ENCODE assay signal across 3 cellular contexts in genomic region chr4:126719803-126720202, GRCh38.
TF ChIP-seq lines count a peak whose summit lies in the region.

No MANE protein-coding gene starts in this region.

TF ChIP-seq in HepG2, 621 proteins besides CTCF, POLR2A, EP300 and RAD21:
- TF ChIP-seq ZSCAN22 (CRISPR knock-in tag; IDR thresholded peaks at IDR 0.05) (no peak), MAFK (conservative IDR thresholded peaks at IDR 0.05 in 1 of 2, IDR thresholded peaks at IDR 0.05 in 1 of 2; ENCODE audit: low read length in 2 of 2) (peak; percentile 5 to 70; a peak in 2 of 4 replicates), MAFF (IDR thresholded peaks at IDR 0.05; ENCODE audit: low read depth, low read length) (peak; percentile 42; the same call in 1 of the 2 replicates), ZBTB3 (CRISPR knock-in tag; IDR thresholded peaks at IDR 0.05; ENCODE audit: borderline replicate concordance, low read depth) (no peak), NFIB (CRISPR knock-in tag; IDR thresholded peaks at IDR 0.05; ENCODE audit: borderline replicate concordance) (no peak), ATRX (CRISPR knock-in tag; IDR thresholded peaks at IDR 0.05; ENCODE audit: borderline replicate concordance) (no peak), NRL (CRISPR knock-in tag; IDR thresholded peaks at IDR 0.05; ENCODE audit: borderline replicate concordance) (no peak)

TF ChIP-seq in K562, 482 proteins besides CTCF, POLR2A, EP300 and RAD21:
- TF ChIP-seq RNF2 (IDR thresholded peaks at IDR 0.05) (no peak), ZNF134 (CRISPR knock-in tag; conservative IDR thresholded peaks at IDR 0.05) (no peak), ZNF561 (CRISPR knock-in tag; conservative IDR thresholded peaks at IDR 0.05) (no peak), ZNF280A (IDR thresholded peaks at IDR 0.05; ENCODE audit: low read depth, partially characterized antibody) (no peak), MAFG (tag; conservative IDR thresholded peaks at IDR 0.05) (no peak), SAFB (IDR thresholded peaks at IDR 0.05; ENCODE audit: borderline replicate concordance, low read depth, low read length) (no peak), ZNF316 (IDR thresholded peaks at IDR 0.05) (0 out of 2 replicates have a peak, but pooled peaks have one; percentile 21), MAFK (IDR thresholded peaks at IDR 0.05; ENCODE audit: low read length) (peak; percentile 13; the same call in 1 of the 2 replicates), MAFF (IDR thresholded peaks at IDR 0.05; ENCODE audit: low read length) (0 out of 2 replicates have a peak, but pooled peaks have one; percentile 27), SMAD3 (CRISPR knock-in tag; conservative IDR thresholded peaks at IDR 0.05) (no peak)
TF ChIP-seq in K562: peak in this region for 3.

TF ChIP-seq in neural cell, 6 proteins besides CTCF, POLR2A, EP300 and RAD21:
- TF ChIP-seq TAF1 (IDR thresholded peaks at IDR 0.05; ENCODE audit: low read depth) (no peak), EZH2 (IDR thresholded peaks at IDR 0.05; ENCODE audit: borderline replicate concordance, insufficient read depth, low read length, poor library complexity, severe bottlenecking) (no peak), MXI1 (conservative IDR thresholded peaks at IDR 0.05; ENCODE audit: poor library complexity, severe bottlenecking) (no peak), POLR2AphosphoS5 (IDR thresholded peaks at IDR 0.05) (no peak)
